ENCODE assay signal across 9 cellular contexts in the genomic region with DNA sequence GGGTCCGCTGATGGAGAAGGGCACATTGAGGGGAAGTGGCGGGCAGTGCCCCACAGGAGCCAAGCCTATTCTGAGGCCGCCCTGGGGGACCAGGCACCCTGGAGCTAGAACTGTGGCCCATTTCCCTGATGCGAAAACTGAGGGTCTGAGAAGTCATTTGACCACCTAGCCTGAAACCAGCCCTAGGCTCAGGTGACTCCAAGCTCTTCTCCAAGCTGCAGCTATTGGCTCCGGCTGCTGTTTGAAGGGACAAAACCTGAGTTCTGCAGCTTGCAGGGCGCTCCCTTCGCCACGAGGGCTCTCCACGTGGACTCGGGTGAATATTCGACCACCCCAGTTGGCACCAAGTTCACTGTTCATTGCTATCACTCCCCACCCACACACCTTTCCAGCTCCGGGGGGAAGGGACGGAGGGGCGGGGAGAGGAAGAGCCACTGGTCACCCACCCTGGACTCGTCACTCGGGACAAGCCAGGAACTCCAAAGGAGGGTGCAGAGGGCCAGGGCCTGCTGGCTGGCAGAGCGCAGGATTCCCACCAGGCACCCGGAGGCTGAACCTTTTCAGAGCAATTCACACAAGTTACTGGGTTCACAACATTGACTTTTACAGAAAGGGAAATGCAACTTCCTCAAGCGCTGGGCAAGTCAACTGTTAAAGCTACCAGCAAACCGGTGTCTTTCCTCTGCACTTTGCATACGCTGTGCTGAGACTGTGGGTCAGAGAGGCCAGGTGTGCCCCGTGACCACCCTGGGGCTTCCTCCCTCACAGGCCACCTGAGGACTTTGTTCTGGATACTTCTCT. TPM values are rescaled to one million over a fixed set of nuclear protein-coding genes. Genes with fewer than 3 reads are reported as not detected.
DNase-seq lines count a peak whose midpoint lies in the region; ATAC-seq lines count a peak whose summit lies in the region.
"Had no signal": no experiment of that assay in that cellular context is flagged by ENCODE, and none has a peak within 500 bp of the region (broad histone marks: within the 10 kb centered on the region; RNA-seq: fewer than 3 reads in every experiment).

No MANE protein-coding gene starts in this region.

- H3K27ac Mint-ChIP-seq in activated CD8-positive, alpha-beta memory T cell treated with anti-CD3 and anti-CD28 coated beads, Interleukin-2, amount 10 ng/mL, durations not matched to agents 7 days and 5 days: peak overlapping the region; percentile 98
- peak overlapping the region; percentile 97 for H3K27ac Mint-ChIP-seq in stimulated activated effector memory CD8-positive, alpha-beta T cell treated with anti-CD3 and anti-CD28 coated beads, Interleukin-12 subunit alpha, Interleukin-12 subunit beta, amount 100 ng/mL, for 72 hours

- peak; percentile 8 for DNase-seq in activated CD4-positive, alpha-beta T cell treated with anti-CD3 and anti-CD28 coated beads for 1 hour
- no peak for DNase-seq in activated CD4-positive, alpha-beta T cell treated with anti-CD3 and anti-CD28 coated beads for 48 hours
- no peak for DNase-seq in activated CD8-positive, alpha-beta memory T cell treated with anti-CD3 and anti-CD28 coated beads, Interleukin-2, amount 10 ng/mL, durations not matched to agents 7 days and 5 days
- peak in 1 of 2 donors; percentile 52 for DNase-seq in stimulated activated effector memory CD8-positive, alpha-beta T cell treated with anti-CD3 and anti-CD28 coated beads, Interleukin-12 subunit alpha, Interleukin-12 subunit beta, amount 100 ng/mL, for 72 hours (ENCODE audit: low spot score in 2 of 2)
- DNase-seq in DMS53 (lab: John Stamatoyannopoulos, UW): no peak
- no peak for DNase-seq in NCI-H226
- DNase-seq in DMS53 treated with DMSO at 0.1 percent for 48 hours (lab: John Stamatoyannopoulos, UW; ENCODE audit: unreplicated experiment): no peak

- H3K4me3 Mint-ChIP-seq in activated CD8-positive, alpha-beta memory T cell treated with anti-CD3 and anti-CD28 coated beads, Interleukin-2, amount 10 ng/mL, durations not matched to agents 7 days and 5 days: peak overlapping the region; percentile 100
- H3K4me3 Mint-ChIP-seq in stimulated activated effector memory CD8-positive, alpha-beta T cell treated with anti-CD3 and anti-CD28 coated beads, Interleukin-12 subunit alpha, Interleukin-12 subunit beta, amount 100 ng/mL, for 72 hours: peak overlapping the region; percentile 93

- CTCF ChIA-PET in activated CD8-positive, alpha-beta memory T cell treated with anti-CD3 and anti-CD28 coated beads, Interleukin-2, amount 10 ng/mL, durations not matched to agents 7 days and 5 days (lab: Charles Lee): interaction anchor here (1.0 to 9.9 kb wide), 17 partner anchors 8 to 322 kb away, joined by 3 to 112 read pairs (median 5); partner anchors contain the start of gene CYTH4

- H3K4me1 Mint-ChIP-seq in activated CD8-positive, alpha-beta memory T cell treated with anti-CD3 and anti-CD28 coated beads, Interleukin-2, amount 10 ng/mL, durations not matched to agents 7 days and 5 days: peaks cover 41% of the 10 kb centered on the region
- peaks cover 59% of the 10 kb centered on the region for H3K4me1 Mint-ChIP-seq in stimulated activated effector memory CD8-positive, alpha-beta T cell treated with anti-CD3 and anti-CD28 coated beads, Interleukin-12 subunit alpha, Interleukin-12 subunit beta, amount 100 ng/mL, for 72 hours

- H3K36me3 Mint-ChIP-seq in activated CD8-positive, alpha-beta memory T cell treated with anti-CD3 and anti-CD28 coated beads, Interleukin-2, amount 10 ng/mL, durations not matched to agents 7 days and 5 days: peaks cover 34% of the 10 kb centered on the region
- H3K36me3 Mint-ChIP-seq in stimulated activated effector memory CD8-positive, alpha-beta T cell treated with anti-CD3 and anti-CD28 coated beads, Interleukin-12 subunit alpha, Interleukin-12 subunit beta, amount 100 ng/mL, for 72 hours: peaks cover 48% of the 10 kb centered on the region

- H3K27me3 Mint-ChIP-seq in activated CD8-positive, alpha-beta memory T cell treated with anti-CD3 and anti-CD28 coated beads, Interleukin-2, amount 10 ng/mL, durations not matched to agents 7 days and 5 days: no peaks in the 10 kb centered on the region

- H3K9me3 Mint-ChIP-seq in activated CD8-positive, alpha-beta memory T cell treated with anti-CD3 and anti-CD28 coated beads, Interleukin-2, amount 10 ng/mL, durations not matched to agents 7 days and 5 days (ENCODE audit: low read depth): no peaks in the 10 kb centered on the region
- no peaks in the 10 kb centered on the region for H3K9me3 Mint-ChIP-seq in stimulated activated effector memory CD8-positive, alpha-beta T cell treated with anti-CD3 and anti-CD28 coated beads, Interleukin-12 subunit alpha, Interleukin-12 subunit beta, amount 100 ng/mL, for 72 hours

- ATAC-seq in HG03565 (IDR thresholded peaks at IDR 0.05; ENCODE audit: unreplicated experiment): peak; percentile 32
- ATAC-seq in activated CD8-positive, alpha-beta memory T cell treated with anti-CD3 and anti-CD28 coated beads, Interleukin-2, amount 10 ng/mL, durations not matched to agents 7 days and 5 days: no peak
- no peak for ATAC-seq in stimulated activated effector memory CD8-positive, alpha-beta T cell treated with anti-CD3 and anti-CD28 coated beads, Interleukin-12 subunit alpha, Interleukin-12 subunit beta, amount 100 ng/mL, for 72 hours

RNA-seq across cellular contexts. Expression of gene RAC2, which starts 1.1 kb away (rescaled TPM):
- 100 to 1,000 TPM; 834 to 907 TPM for total RNA-seq in activated CD8-positive, alpha-beta memory T cell treated with anti-CD3 and anti-CD28 coated beads, Interleukin-2, amount 10 ng/mL, durations not matched to agents 7 days and 5 days
- total RNA-seq: myocyte had no signal

RNA-seq across cellular contexts. Expression of gene SSTR3, which starts 32.8 kb away (rescaled TPM):
- 1 to 10 TPM; 1.3 to 2.2 TPM for total RNA-seq in activated CD8-positive, alpha-beta memory T cell treated with anti-CD3 and anti-CD28 coated beads, Interleukin-2, amount 10 ng/mL, durations not matched to agents 7 days and 5 days
- total RNA-seq: myocyte had no signal

RNA-seq across cellular contexts. Expression of gene CYTH4, which starts 37.2 kb away (rescaled TPM):
- 100 to 1,000 TPM in 1 of 2 experiments, 10 to 100 TPM in 1; 97.8 to 123 TPM for total RNA-seq in activated CD8-positive, alpha-beta memory T cell treated with anti-CD3 and anti-CD28 coated beads, Interleukin-2, amount 10 ng/mL, durations not matched to agents 7 days and 5 days
- total RNA-seq: myocyte had no signal

RNA-seq across cellular contexts. Expression of gene C1QTNF6, which starts 57.1 kb away (rescaled TPM):
- total RNA-seq in activated CD8-positive, alpha-beta memory T cell treated with anti-CD3 and anti-CD28 coated beads, Interleukin-2, amount 10 ng/mL, durations not matched to agents 7 days and 5 days: 1 to 10 TPM; 6.7 to 7.4 TPM
